In genomic region chr16:4428500-4428899, GRCh38 we compare ENCODE assay signal across 2 cellular contexts.
TF ChIP-seq lines count a peak whose summit lies in the region.

No MANE protein-coding gene starts in this region.

TF ChIP-seq in HEK293, 187 proteins besides CTCF, POLR2A, EP300 and RAD21:
- TF ChIP-seq ZBTB7A (tag by site-specific recombination; IDR thresholded peaks at IDR 0.05; ENCODE audit: low read depth), result no peak
- peak; percentile 59; the same call in 1 of the 2 replicates for TF ChIP-seq ZNF121 (tag by site-specific recombination; IDR thresholded peaks at IDR 0.05)
TF ChIP-seq in HEK293: peak in this region for 1.

TF ChIP-seq in GM12878, 131 proteins besides CTCF, POLR2A, EP300 and RAD21:
- TF ChIP-seq CBFB (IDR thresholded peaks at IDR 0.05; ENCODE audit: low read depth) (no peak), RBBP5 (conservative IDR thresholded peaks at IDR 0.05) (no peak), HSF1 (IDR thresholded peaks at IDR 0.05; ENCODE audit: low read depth, low read length) (no peak), PKNOX1 (IDR thresholded peaks at IDR 0.05) (no peak), ZNF24 (IDR thresholded peaks at IDR 0.05) (no peak), JUNB (IDR thresholded peaks at IDR 0.05) (no peak), CHD1 (IDR thresholded peaks at IDR 0.05; ENCODE audit: low read depth, low read length) (no peak), SP1 (IDR thresholded peaks at IDR 0.05; ENCODE audit: low read depth, low read length) (no peak), SIX5 (IDR thresholded peaks at IDR 0.05; ENCODE audit: low read depth, low read length, severe bottlenecking) (no peak), ZNF384 (IDR thresholded peaks at IDR 0.05; ENCODE audit: borderline replicate concordance, low read depth, low read length) (no peak), CBX3 (IDR thresholded peaks at IDR 0.05; ENCODE audit: borderline replicate concordance, low read depth) (no peak), ZBTB11 (CRISPR knock-in tag; IDR thresholded peaks at IDR 0.05) (no peak)
